In genomic region chr14:71460091-71460490, GRCh38 we compare ENCODE assay signal across 32 cellular contexts.
"Had no signal": no experiment of that assay in that cellular context is flagged by ENCODE, and none has a peak within 500 bp of the region (broad histone marks: within the 10 kb centered on the region; RNA-seq: fewer than 3 reads in every experiment).

No MANE protein-coding gene starts in this region.

- H3K27ac Mint-ChIP-seq: activated CD4-positive, alpha-beta memory T cell treated with anti-CD3 and anti-CD28 coated beads for 36 hours; activated CD4-positive, alpha-beta T cell treated with anti-CD3 and anti-CD28 coated beads for 36 hours; activated CD4-positive, alpha-beta T cell treated with anti-CD3 and anti-CD28 coated beads, Interleukin-2, amount 10 ng/mL, durations not matched to agents 24 days and 14 days; activated CD8-positive, alpha-beta memory T cell treated with anti-CD3 and anti-CD28 coated beads, Interleukin-2, amount 10 ng/mL, durations not matched to agents 7 days and 5 days; activated CD8-positive, alpha-beta T cell treated with anti-CD3 and anti-CD28 coated beads, Interleukin-2, amount 10 ng/mL, durations not matched to agents 7 days and 5 days; activated naive CD4-positive, alpha-beta T cell treated with anti-CD3 and anti-CD28 coated beads for 36 hours; activated naive CD4-positive, alpha-beta T cell treated with anti-CD3 and anti-CD28 coated beads, Interleukin-2, amount 50 U/mL, for 24 hours; activated naive CD8-positive, alpha-beta T cell treated with anti-CD3 and anti-CD28 coated beads for 36 hours; activated naive CD8-positive, alpha-beta T cell treated with anti-CD3 and anti-CD28 coated beads, Interleukin-2, amount 50 U/mL, for 24 hours; activated T-helper 1 cell treated with anti-CD3 and anti-CD28 coated beads, Interleukin-12 subunit alpha, Interleukin-12 subunit beta, Interleukin-2, Interleukin-4 antibody, amounts not matched to agents 30 ng/mL and 10 ng/mL and 1 ng/mL, durations not matched to agents 14 hours and 24 hours and 36 hours; activated T-helper 2 cell treated with anti-CD3 and anti-CD28 coated beads, Interferon-gamma antibody, Interleukin-2, Interleukin-4, amounts not matched to agents 10 μg/mL and 5 μg/mL and 100 μg/mL, durations not matched to agents 14 hours and 24 hours and 36 hours; effector memory CD8-positive, alpha-beta T cell had no signal

- H3K9me3 Mint-ChIP-seq: activated naive CD4-positive, alpha-beta T cell treated with anti-CD3 and anti-CD28 coated beads for 36 hours; activated naive CD4-positive, alpha-beta T cell treated with anti-CD3 and anti-CD28 coated beads, Interleukin-2, amount 50 U/mL, for 24 hours; effector memory CD8-positive, alpha-beta T cell had no signal

- ATAC-seq: activated CD4-positive, alpha-beta T cell treated with anti-CD3 and anti-CD28 coated beads for 36 hours; activated CD8-positive, alpha-beta memory T cell treated with anti-CD3 and anti-CD28 coated beads, Interleukin-2, amount 10 ng/mL, durations not matched to agents 7 days and 5 days; activated CD8-positive, alpha-beta T cell treated with anti-CD3 and anti-CD28 coated beads, Interleukin-2, amount 10 ng/mL, durations not matched to agents 7 days and 5 days; activated naive CD8-positive, alpha-beta T cell treated with anti-CD3 and anti-CD28 coated beads, Interleukin-2, amount 50 U/mL, for 24 hours; effector memory CD8-positive, alpha-beta T cell; esophagus mucosa; gastrocnemius medialis; heart left ventricle had no signal

- H3K27me3 Mint-ChIP-seq: activated CD4-positive, alpha-beta memory T cell treated with anti-CD3 and anti-CD28 coated beads for 36 hours; activated CD4-positive, alpha-beta T cell treated with anti-CD3 and anti-CD28 coated beads for 36 hours; activated CD4-positive, alpha-beta T cell treated with anti-CD3 and anti-CD28 coated beads, Interleukin-2, amount 10 ng/mL, durations not matched to agents 24 days and 14 days; activated CD8-positive, alpha-beta memory T cell treated with anti-CD3 and anti-CD28 coated beads, Interleukin-2, amount 10 ng/mL, durations not matched to agents 7 days and 5 days; activated naive CD4-positive, alpha-beta T cell treated with anti-CD3 and anti-CD28 coated beads, Interleukin-2, amount 50 U/mL, for 24 hours; activated naive CD8-positive, alpha-beta T cell treated with anti-CD3 and anti-CD28 coated beads for 36 hours; activated naive CD8-positive, alpha-beta T cell treated with anti-CD3 and anti-CD28 coated beads, Interleukin-2, amount 50 U/mL, for 24 hours; effector memory CD8-positive, alpha-beta T cell had no signal

- H3K4me3 ChIP-seq: adrenal gland, gastrocnemius medialis, heart left ventricle had no signal

- H3K9me3 ChIP-seq: adrenal gland, gastrocnemius medialis had no signal

- DNase-seq: activated CD4-positive, alpha-beta memory T cell treated with anti-CD3 and anti-CD28 coated beads for 36 hours; activated CD4-positive, alpha-beta T cell treated with anti-CD3 and anti-CD28 coated beads for 36 hours; activated CD4-positive, CD25-positive, alpha-beta regulatory T cell; activated CD4-positive, CD25-positive, alpha-beta regulatory T cell treated with anti-CD3 and anti-CD28 coated beads, Interleukin-2, amount 50 U/mL, for 72 hours; activated CD8-positive, alpha-beta memory T cell treated with anti-CD3 and anti-CD28 coated beads, Interleukin-2, amount 10 ng/mL, durations not matched to agents 7 days and 5 days; activated CD8-positive, alpha-beta memory T cell treated with anti-CD3 and anti-CD28 coated beads, Interleukin-2, amount 50 U/mL, for 4 hours; activated CD8-positive, alpha-beta T cell treated with anti-CD3 and anti-CD28 coated beads, Interleukin-2, amount 10 ng/mL, durations not matched to agents 7 days and 5 days; activated effector memory CD4-positive, alpha-beta T cell treated with anti-CD3 and anti-CD28 coated beads, Interleukin-2, amount 50 U/mL, for 16 hours; activated naive CD4-positive, alpha-beta T cell treated with anti-CD3 and anti-CD28 coated beads for 36 hours; activated naive CD8-positive, alpha-beta T cell treated with anti-CD3 and anti-CD28 coated beads for 36 hours; activated naive CD8-positive, alpha-beta T cell treated with anti-CD3 and anti-CD28 coated beads, Interleukin-2, amount 50 U/mL, for 24 hours; activated T-cell treated with anti-CD3 and anti-CD28 coated beads, Interleukin-2, amount 50 U/mL, for 1 hour; activated T-cell treated with anti-CD3 and anti-CD28 coated beads, Interleukin-2, amount 50 U/mL, for 48 hours; adrenal gland; amygdala; aorta; brain microvascular endothelial cell; caudate nucleus; cortex of kidney; dermis blood vessel endothelial cell; effector CD4-positive, alpha-beta T cell; effector memory CD8-positive, alpha-beta T cell; foreskin fibroblast; gastrocnemius medialis; glutamatergic neuron; heart left ventricle; T-helper 2 cell had no signal

- H3K27me3 ChIP-seq: adrenal gland, brain microvascular endothelial cell, gastrocnemius medialis, heart left ventricle had no signal

- H3K4me3 Mint-ChIP-seq: activated CD4-positive, alpha-beta memory T cell treated with anti-CD3 and anti-CD28 coated beads for 36 hours; activated CD4-positive, alpha-beta T cell treated with anti-CD3 and anti-CD28 coated beads for 36 hours; activated CD4-positive, alpha-beta T cell treated with anti-CD3 and anti-CD28 coated beads, Interleukin-2, amount 10 ng/mL, durations not matched to agents 24 days and 14 days; activated CD8-positive, alpha-beta memory T cell treated with anti-CD3 and anti-CD28 coated beads, Interleukin-2, amount 10 ng/mL, durations not matched to agents 7 days and 5 days; activated CD8-positive, alpha-beta T cell treated with anti-CD3 and anti-CD28 coated beads, Interleukin-2, amount 10 ng/mL, durations not matched to agents 7 days and 5 days; activated naive CD4-positive, alpha-beta T cell treated with anti-CD3 and anti-CD28 coated beads for 36 hours; activated naive CD4-positive, alpha-beta T cell treated with anti-CD3 and anti-CD28 coated beads, Interleukin-2, amount 50 U/mL, for 24 hours; activated naive CD8-positive, alpha-beta T cell treated with anti-CD3 and anti-CD28 coated beads for 36 hours; activated naive CD8-positive, alpha-beta T cell treated with anti-CD3 and anti-CD28 coated beads, Interleukin-2, amount 50 U/mL, for 24 hours; activated T-helper 1 cell treated with anti-CD3 and anti-CD28 coated beads, Interleukin-12 subunit alpha, Interleukin-12 subunit beta, Interleukin-2, Interleukin-4 antibody, amounts not matched to agents 30 ng/mL and 10 ng/mL and 1 ng/mL, durations not matched to agents 14 hours and 24 hours and 36 hours; effector memory CD8-positive, alpha-beta T cell had no signal

- H3K36me3 ChIP-seq: adrenal gland, brain microvascular endothelial cell, gastrocnemius medialis, heart left ventricle had no signal

- H3K4me1 ChIP-seq: adrenal gland, gastrocnemius medialis, heart left ventricle had no signal

- H3K27ac ChIP-seq: adrenal gland, brain microvascular endothelial cell, gastrocnemius medialis, heart left ventricle had no signal
